ENCODE assay signal across 1 cellular context in the genomic region with DNA sequence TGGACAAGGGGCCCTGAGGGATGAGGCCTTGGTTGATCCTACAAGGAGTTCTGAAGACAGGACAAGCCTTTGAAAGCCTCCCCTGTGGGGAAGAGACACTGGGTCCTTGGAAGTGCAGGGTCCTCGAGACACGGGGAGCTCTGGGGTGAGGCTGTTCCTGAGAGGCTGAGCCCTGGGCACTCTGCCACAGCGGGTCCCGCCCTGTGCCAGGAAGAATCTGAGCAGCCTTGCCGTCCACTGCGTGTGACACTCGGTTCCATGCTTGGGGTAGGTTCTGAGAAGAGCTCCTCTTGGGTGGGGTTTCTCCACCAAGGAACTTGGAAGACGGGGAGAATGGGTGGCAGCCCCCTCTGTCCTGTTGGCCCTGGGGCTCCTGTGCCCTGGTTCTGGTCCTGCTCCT.
TF ChIP-seq lines count a peak whose summit lies in the region.

No MANE protein-coding gene starts in this region.

TF ChIP-seq in HepG2, 621 proteins besides CTCF, POLR2A, EP300 and RAD21:
- TF ChIP-seq ZNF891 (CRISPR knock-in tag; IDR thresholded peaks at IDR 0.05) (no peak), RFXANK (CRISPR knock-in tag; IDR thresholded peaks at IDR 0.05) (no peak), ZFP91 (CRISPR knock-in tag; IDR thresholded peaks at IDR 0.05; ENCODE audit: borderline replicate concordance) (no peak), ZNF274 (CRISPR knock-in tag; IDR thresholded peaks at IDR 0.05) (no peak), KLF15 (CRISPR knock-in tag; IDR thresholded peaks at IDR 0.05; ENCODE audit: borderline replicate concordance) (no peak)
